ENCODE assay signal across 19 cellular contexts in the genomic region with DNA sequence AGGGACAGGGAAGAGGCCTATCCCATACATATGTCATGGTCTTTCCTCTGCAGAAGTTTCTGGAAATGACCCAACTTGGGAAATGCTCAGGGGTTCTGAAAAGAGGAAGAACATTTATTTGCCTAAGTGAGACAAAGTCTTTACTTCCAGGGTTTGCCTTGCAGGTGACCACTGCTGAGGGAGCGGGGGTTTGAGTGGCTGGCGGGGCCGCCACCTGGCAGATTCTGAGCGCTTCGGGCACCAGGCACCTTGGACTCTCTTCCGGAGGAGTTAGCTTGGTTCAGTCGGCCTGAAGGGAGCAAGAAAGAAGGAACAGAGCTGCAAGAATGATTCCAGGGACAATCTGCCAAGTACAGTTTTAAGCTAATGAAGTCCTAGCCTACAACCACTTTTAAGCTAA. TPM values are rescaled to one million over a fixed set of nuclear protein-coding genes. Genes with fewer than 3 reads are reported as not detected.
"Had no signal": no experiment of that assay in that cellular context is flagged by ENCODE, and none has a peak within 500 bp of the region (broad histone marks: within the 10 kb centered on the region; RNA-seq: fewer than 3 reads in every experiment).

No MANE protein-coding gene starts in this region.

- H3K9me3 ChIP-seq: lower lobe of right lung, prostate gland, tibial nerve, uterus had no signal

- H3K27ac ChIP-seq: prostate gland, tibial nerve, uterus had no signal

- H3K4me1 ChIP-seq: prostate gland, uterus had no signal

- H3K27ac Mint-ChIP-seq: activated CD4-positive, alpha-beta T cell treated with anti-CD3 and anti-CD28 coated beads, Interleukin-2, amount 10 ng/mL, durations not matched to agents 24 days and 14 days; activated T-helper 1 cell treated with anti-CD3 and anti-CD28 coated beads, Interleukin-12 subunit alpha, Interleukin-12 subunit beta, Interleukin-2, Interleukin-4 antibody, amounts not matched to agents 30 ng/mL and 10 ng/mL and 1 ng/mL, durations not matched to agents 14 hours and 24 hours and 36 hours; effector memory CD8-positive, alpha-beta T cell had no signal

- H3K4me3 Mint-ChIP-seq: activated CD4-positive, alpha-beta T cell treated with anti-CD3 and anti-CD28 coated beads, Interleukin-2, amount 10 ng/mL, durations not matched to agents 24 days and 14 days; activated T-helper 1 cell treated with anti-CD3 and anti-CD28 coated beads, Interleukin-12 subunit alpha, Interleukin-12 subunit beta, Interleukin-2, Interleukin-4 antibody, amounts not matched to agents 30 ng/mL and 10 ng/mL and 1 ng/mL, durations not matched to agents 14 hours and 24 hours and 36 hours; effector memory CD8-positive, alpha-beta T cell had no signal

- H3K9me3 Mint-ChIP-seq: activated CD4-positive, alpha-beta T cell treated with anti-CD3 and anti-CD28 coated beads, Interleukin-2, amount 10 ng/mL, durations not matched to agents 24 days and 14 days; activated naive CD4-positive, alpha-beta T cell treated with anti-CD3 and anti-CD28 coated beads, Interleukin-2, amount 50 U/mL, for 72 hours; activated T-helper 1 cell treated with anti-CD3 and anti-CD28 coated beads, Interleukin-12 subunit alpha, Interleukin-12 subunit beta, Interleukin-2, Interleukin-4 antibody, amounts not matched to agents 30 ng/mL and 10 ng/mL and 1 ng/mL, durations not matched to agents 14 hours and 24 hours and 36 hours; effector memory CD8-positive, alpha-beta T cell had no signal

- H3K27me3 ChIP-seq: tibial nerve, uterus had no signal

- DNase-seq: activated CD4-positive, alpha-beta T cell treated with anti-CD3 and anti-CD28 coated beads, Interleukin-2, amount 10 ng/mL, durations not matched to agents 24 days and 14 days; activated gamma-delta T cell treated with Interleukin-2 at 50 U/mL for 16 hours; dermis blood vessel endothelial cell; effector memory CD8-positive, alpha-beta T cell; foreskin fibroblast; hypothalamus; islet precursor cell; lower lobe of right lung; right cardiac atrium; stimulated activated naive CD8-positive, alpha-beta T cell treated with anti-CD3 and anti-CD28 coated beads, Interleukin-15, Interleukin-2, amounts not matched to agents 100 U/mL and 50 U/mL, for 24 hours; uterus had no signal

- H3K27me3 Mint-ChIP-seq: activated CD4-positive, alpha-beta T cell treated with anti-CD3 and anti-CD28 coated beads, Interleukin-2, amount 10 ng/mL, durations not matched to agents 24 days and 14 days; effector memory CD8-positive, alpha-beta T cell had no signal

- ATAC-seq: activated naive CD4-positive, alpha-beta T cell treated with anti-CD3 and anti-CD28 coated beads, Interleukin-2, amount 50 U/mL, for 72 hours; effector memory CD8-positive, alpha-beta T cell; lower lobe of right lung; right cardiac atrium; stimulated activated naive CD8-positive, alpha-beta T cell treated with anti-CD3 and anti-CD28 coated beads, Interleukin-15, Interleukin-2, amounts not matched to agents 100 U/mL and 50 U/mL, for 24 hours had no signal

- H3K4me3 ChIP-seq: lower lobe of right lung, prostate gland, skin epidermis, tibial nerve, uterus had no signal

- H3K36me3 ChIP-seq: prostate gland, uterus had no signal

RNA-seq across cellular contexts. Expression of gene CPA1, which starts 18.5 kb away (rescaled TPM):
- total RNA-seq: activated CD4-positive, alpha-beta T cell treated with anti-CD3 and anti-CD28 coated beads, Interleukin-2, amount 10 ng/mL, durations not matched to agents 24 days and 14 days; activated CD8-positive, alpha-beta memory T cell treated with anti-CD3 and anti-CD28 coated beads for 36 hours; activated naive CD4-positive, alpha-beta T cell treated with anti-CD3 and anti-CD28 coated beads, Interleukin-2, amount 50 U/mL, for 72 hours; activated T-helper 1 cell treated with anti-CD3 and anti-CD28 coated beads, Interleukin-12 subunit alpha, Interleukin-12 subunit beta, Interleukin-2, Interleukin-4 antibody, amounts not matched to agents 30 ng/mL and 10 ng/mL and 1 ng/mL, durations not matched to agents 14 hours and 24 hours and 36 hours; dermis blood vessel endothelial cell had no signal
- polyA plus RNA-seq: neural cell had no signal

RNA-seq across cellular contexts. Expression of gene CPA5, which starts 54.1 kb away (rescaled TPM):
- total RNA-seq: dermis blood vessel endothelial cell, lower lobe of right lung, omental fat pad, right cardiac atrium, tibial nerve, uterus had no signal
- polyA plus RNA-seq: neural cell, right cardiac atrium had no signal
